Comparison of ENCODE assay signal across 2 cellular contexts in genomic region chr7:5206686-5207085, GRCh38.
TF ChIP-seq lines count a peak whose summit lies in the region.

No MANE protein-coding gene starts in this region.

TF ChIP-seq in SK-N-SH treated with all-trans-retinoic acid at 6 μM for 48 hours, 23 proteins besides CTCF, POLR2A, EP300 and RAD21 (continued from another document):
- no peak for TF ChIP-seq CREB5 (CRISPR knock-in tag; IDR thresholded peaks at IDR 0.05; ENCODE audit: low read depth)
- no peak for TF ChIP-seq ISL1 (CRISPR knock-in tag; IDR thresholded peaks at IDR 0.05)
- no peak for TF ChIP-seq TOX (CRISPR knock-in tag; IDR thresholded peaks at IDR 0.05; ENCODE audit: borderline replicate concordance)
- no peak for TF ChIP-seq ZNF70 (CRISPR knock-in tag; IDR thresholded peaks at IDR 0.05)
- TF ChIP-seq BACH2 (CRISPR knock-in tag; IDR thresholded peaks at IDR 0.05; ENCODE audit: borderline replicate concordance) = no peak
- TF ChIP-seq PATZ1 (CRISPR knock-in tag; IDR thresholded peaks at IDR 0.05; ENCODE audit: borderline replicate concordance) = no peak
- no peak for TF ChIP-seq ZNF8 (CRISPR knock-in tag; IDR thresholded peaks at IDR 0.05)
- TF ChIP-seq ARNTL (CRISPR knock-in tag; IDR thresholded peaks at IDR 0.05; ENCODE audit: borderline replicate concordance, low read depth) = no peak
- TF ChIP-seq GLIS3 (CRISPR knock-in tag; IDR thresholded peaks at IDR 0.05) = no peak
- TF ChIP-seq POU6F1 (CRISPR knock-in tag; IDR thresholded peaks at IDR 0.05; ENCODE audit: borderline replicate concordance, low read depth) = no peak
- TF ChIP-seq ESRRG (CRISPR knock-in tag; IDR thresholded peaks at IDR 0.05) = no peak
- TF ChIP-seq ZFP30 (CRISPR knock-in tag; IDR thresholded peaks at IDR 0.05) = no peak
- no peak for TF ChIP-seq CSRNP3 (CRISPR knock-in tag; IDR thresholded peaks at IDR 0.05)
- TF ChIP-seq SNAI2 (CRISPR knock-in tag; IDR thresholded peaks at IDR 0.05) = no peak
- TF ChIP-seq PPARA (CRISPR knock-in tag; IDR thresholded peaks at IDR 0.05; ENCODE audit: borderline replicate concordance) = no peak
- no peak for TF ChIP-seq ZNF565 (CRISPR knock-in tag; conservative IDR thresholded peaks at IDR 0.05; ENCODE audit: low read depth)
TF ChIP-seq in SK-N-SH treated with all-trans-retinoic acid at 6 μM for 48 hours: peak in this region for 0.

TF ChIP-seq in SK-N-SH, 30 proteins besides CTCF, POLR2A, EP300 and RAD21 (continued from another document):
- TF ChIP-seq USF1 (IDR thresholded peaks at IDR 0.05; ENCODE audit: borderline replicate concordance, low read depth) = no peak
- no peak for TF ChIP-seq PBX3 (IDR thresholded peaks at IDR 0.05)
- TF ChIP-seq NRF1 (IDR thresholded peaks at IDR 0.05; ENCODE audit: low read depth, low read length) = no peak
